In the genomic region with DNA sequence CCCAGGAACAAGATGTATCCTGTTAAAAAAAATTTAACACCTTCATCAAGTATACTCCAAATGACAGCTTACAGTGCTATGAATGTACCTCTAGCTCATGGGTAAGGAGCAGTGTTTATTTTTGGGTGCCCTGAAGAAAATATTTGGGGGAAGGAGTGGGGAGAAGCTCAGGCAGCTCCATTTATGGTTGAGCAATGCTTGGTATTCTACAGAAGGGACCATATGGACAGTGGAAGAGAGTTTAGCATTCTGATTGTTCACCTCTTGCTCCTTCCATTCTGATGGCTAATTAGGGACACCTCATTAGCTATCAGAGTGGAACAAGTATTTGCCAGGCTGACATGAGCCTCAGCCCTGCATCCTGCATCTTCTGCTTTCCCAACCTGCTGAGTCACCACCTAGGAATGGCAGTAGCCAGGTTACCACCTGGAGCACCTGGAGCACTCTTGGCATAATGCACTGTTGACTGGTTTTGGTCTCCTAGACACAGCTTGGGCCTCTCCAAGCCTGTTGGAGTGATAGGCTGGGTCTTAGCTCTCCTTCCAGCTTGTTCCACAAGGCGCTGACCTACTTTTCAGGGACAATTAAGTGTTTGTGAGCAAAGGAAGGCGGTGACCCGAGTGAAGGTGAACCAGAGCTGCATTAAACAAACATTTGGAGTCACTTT, we compare ENCODE assay signal across 9 cellular contexts.
DNase-seq lines count a peak whose midpoint lies in the region; ATAC-seq, FAIRE-seq and TF ChIP-seq lines count a peak whose summit lies in the region.
"Had no signal": no experiment of that assay in that cellular context is flagged by ENCODE, and none has a peak within 500 bp of the region (broad histone marks: within the 10 kb centered on the region; RNA-seq: fewer than 3 reads in every experiment).

No MANE protein-coding gene starts in this region.

- H3K4me3 Mint-ChIP-seq in stimulated activated memory B cell treated with anti-CD40 and anti-IgM and Interleukin-4, amounts not matched to agents 10 μg/mL and 1 μg/mL and 100 μg/mL, for 72 hours: no peak overlapping the region
- H3K4me3 Mint-ChIP-seq: naive thymus-derived CD4-positive, alpha-beta T cell had no signal

- intact Hi-C loops in lower lobe of right lung (cut with DNase I): no loop called here

- DNase-seq in NCI-H146 (lab: John Stamatoyannopoulos, UW) (peak; percentile 8), lower lobe of right lung (peak; percentile 66), frontal cortex (ENCODE audit: low spot score in 2 of 2) (no peak)
- DNase-seq: naive thymus-derived CD4-positive, alpha-beta T cell had no signal

- H3K27me3 Mint-ChIP-seq in stimulated activated memory B cell treated with anti-CD40 and anti-IgM and Interleukin-4, amounts not matched to agents 10 μg/mL and 1 μg/mL and 100 μg/mL, for 72 hours: no peaks in the 10 kb centered on the region

- 0 out of 2 replicates have a peak overlapping the region, but pooled peaks have one; percentile 12 for H3K27ac ChIP-seq in 22Rv1
- H3K27ac ChIP-seq in cingulate gyrus (ENCODE audit: low read depth, low read length): peak overlapping the region; percentile 70
- peak overlapping the region; percentile 66 for H3K27ac ChIP-seq in lower lobe of right lung

- ATAC-seq in lower lobe of right lung (peak; percentile 97), GM21515 (IDR thresholded peaks at IDR 0.05; ENCODE audit: unreplicated experiment) (no peak), GM18870 (IDR thresholded peaks at IDR 0.05; ENCODE audit: unreplicated experiment) (no peak)
- no peak for ATAC-seq in stimulated activated memory B cell treated with anti-CD40 and anti-IgM and Interleukin-4, amounts not matched to agents 10 μg/mL and 1 μg/mL and 100 μg/mL, for 72 hours
- ATAC-seq: naive thymus-derived CD4-positive, alpha-beta T cell had no signal

- H3K4me1 Mint-ChIP-seq in stimulated activated memory B cell treated with anti-CD40 and anti-IgM and Interleukin-4, amounts not matched to agents 10 μg/mL and 1 μg/mL and 100 μg/mL, for 72 hours: no peaks in the 10 kb centered on the region
- H3K4me1 Mint-ChIP-seq: naive thymus-derived CD4-positive, alpha-beta T cell had no signal

- no peak overlapping the region for H3K4me3 ChIP-seq in lower lobe of right lung

- no peaks in the 10 kb centered on the region for H3K27me3 ChIP-seq in lower lobe of right lung (ENCODE audit: low read depth)

- H3K36me3 ChIP-seq in lower lobe of right lung: no peaks in the 10 kb centered on the region

- H3K27ac Mint-ChIP-seq in stimulated activated memory B cell treated with anti-CD40 and anti-IgM and Interleukin-4, amounts not matched to agents 10 μg/mL and 1 μg/mL and 100 μg/mL, for 72 hours: no peak overlapping the region

- peaks cover 44% of the 10 kb centered on the region for H3K4me1 ChIP-seq in lower lobe of right lung

- H3K9me3 ChIP-seq in lower lobe of right lung: no peaks in the 10 kb centered on the region

- FAIRE-seq in frontal cortex (lab: Jason Lieb, UNC): no peak

- TF ChIP-seq CTCF in 22Rv1 (IDR thresholded peaks at IDR 0.05) (no peak), lower lobe of right lung (IDR thresholded peaks at IDR 0.05) (no peak)

- H3K9me3 Mint-ChIP-seq in stimulated activated memory B cell treated with anti-CD40 and anti-IgM and Interleukin-4, amounts not matched to agents 10 μg/mL and 1 μg/mL and 100 μg/mL, for 72 hours: no peaks in the 10 kb centered on the region
- H3K9me3 Mint-ChIP-seq: naive thymus-derived CD4-positive, alpha-beta T cell had no signal

- H3K36me3 Mint-ChIP-seq in stimulated activated memory B cell treated with anti-CD40 and anti-IgM and Interleukin-4, amounts not matched to agents 10 μg/mL and 1 μg/mL and 100 μg/mL, for 72 hours: peaks cover 11% of the 10 kb centered on the region

Comparison
In these comparisons a context has a peak if more than half of its experiments do, and no peak if none do; other contexts are left out.
1. H3K27ac ChIP-seq: peak in every context shown above with its lines; median percentile 70 in cingulate gyrus; 66 in lower lobe of right lung; 12 in 22Rv1.
2. DNase-seq: peak in NCI-H146 (single experiment) and lower lobe of right lung (single experiment); none in frontal cortex (0 of 2).
3. ATAC-seq: peak in lower lobe of right lung (2 of 2); none in stimulated activated memory B cell treated with anti-CD40 and anti-IgM and Interleukin-4, amounts not matched to agents 10 μg/mL and 1 μg/mL and 100 μg/mL, for 72 hours (single experiment), GM21515 (single experiment) and GM18870 (single experiment).